Comparison of ENCODE assay signal across 9 cellular contexts in genomic region chr19:41746593-41747227, GRCh38. TPM values are rescaled to one million over a fixed set of nuclear protein-coding genes. Genes with fewer than 3 reads are reported as not detected.
A peak's percentile ranks its signal among the peaks of the same experiment; 100 is the strongest.
DNase-seq lines count a peak whose midpoint lies in the region; ATAC-seq and TF ChIP-seq lines count a peak whose summit lies in the region.
"Had no signal": no experiment of that assay in that cellular context is flagged by ENCODE, and none has a peak within 500 bp of the region (broad histone marks: within the 10 kb centered on the region; RNA-seq: fewer than 3 reads in every experiment).

No MANE protein-coding gene starts in this region.

- ATAC-seq in GM21737 (IDR thresholded peaks at IDR 0.05; ENCODE audit: unreplicated experiment), result no peak
- no peak for ATAC-seq in HG02870 (IDR thresholded peaks at IDR 0.05; ENCODE audit: unreplicated experiment)

- DNase-seq in DMS79 treated with DMSO at 0.1 percent for 48 hours (lab: John Stamatoyannopoulos, UW) (peak; percentile 90), M059J (ENCODE audit: low read depth) (peak; percentile 46), SHP77 (lab: John Stamatoyannopoulos, UW) (peak; percentile 70 to 78), hepatocyte (ENCODE audit: low spot score) (peak; percentile 56)
- DNase-seq in activated naive CD4-positive, alpha-beta T cell treated with anti-CD3 and anti-CD28 coated beads, Interleukin-2, amount 50 U/mL, for 16 hours, result peak; percentile 46
- DNase-seq in stimulated activated CD4-positive, alpha-beta T cell treated with anti-CD3 and anti-CD28 coated beads, Interleukin-2, amount 100 ng/mL, for 48 hours, result peak; percentile 44 to 46

- no peak overlapping the region for H3K4me2 ChIP-seq in hepatocyte

- H3K9me3 ChIP-seq in hepatocyte (ENCODE audit: low read depth), result no peaks in the 10 kb centered on the region

- no peaks in the 10 kb centered on the region for H3K9me2 ChIP-seq in hepatocyte (replicated peaks; ENCODE audit: insufficient read depth)

- no peaks in the 10 kb centered on the region for H3K79me2 ChIP-seq in hepatocyte

- H3K4me3 ChIP-seq in hepatocyte, result no peak overlapping the region

- WGBS in hepatocyte (ENCODE audit: low lambda C conversion rate, missing lambda C conversion rate), result 38% methylated on average over 11 of the region's 11 CpGs

- H2AFZ ChIP-seq in hepatocyte, result no peak overlapping the region

- H3K27me3 ChIP-seq in hepatocyte, result no peaks in the 10 kb centered on the region

- H4K20me1 ChIP-seq in hepatocyte (ENCODE audit: insufficient read depth, poor library complexity, severe bottlenecking), result no peaks in the 10 kb centered on the region

- no peak overlapping the region for H3K27ac ChIP-seq in hepatocyte

- peak; percentile 34 for TF ChIP-seq CTCF in hepatocyte (IDR thresholded peaks at IDR 0.05; ENCODE audit: poor library complexity)

- H3K4me1 ChIP-seq in hepatocyte (ENCODE audit: insufficient read depth), result no peaks in the 10 kb centered on the region

- no peaks in the 10 kb centered on the region for H3K36me3 ChIP-seq in hepatocyte (replicated peaks; ENCODE audit: insufficient read depth, low read depth)

RNA-seq across cellular contexts. Expression of gene CEACAM6, which starts 8.6 kb away (rescaled TPM):
- not detected in 2 replicates for total RNA-seq in M059J (2014; rRNA removed; shearing (Covaris generic))
- 7.9 and 16.0 TPM in 2 replicates for total RNA-seq in hepatocyte
- polyA plus RNA-seq in hepatocyte, result 4.5 and 5.3 TPM in 2 replicates

RNA-seq across cellular contexts. Expression of gene CEACAM5, which starts 38.3 kb away (rescaled TPM):
- total RNA-seq in M059J (2014; rRNA removed; shearing (Covaris generic)), result not detected in 2 replicates
- total RNA-seq in hepatocyte, result 2.7 and 11.5 TPM in 2 replicates
- polyA plus RNA-seq in hepatocyte, result 0.96 and 1.5 TPM in 2 replicates

RNA-seq across cellular contexts. Expression of gene CEACAM3, which starts 49.7 kb away (rescaled TPM):
- total RNA-seq in M059J (2014; rRNA removed; shearing (Covaris generic)), result not detected in 2 replicates
- not detected in 2 replicates for total RNA-seq in hepatocyte
- polyA plus RNA-seq in hepatocyte, result not detected in 2 replicates

RNA-seq across cellular contexts. Expression of gene CEACAM7, which starts 58.6 kb away (rescaled TPM):
- not detected in 2 replicates for total RNA-seq in M059J (2014; rRNA removed; shearing (Covaris generic))
- 2.7 and 6.3 TPM in 2 replicates for total RNA-seq in hepatocyte
- not detected in 2 replicates for polyA plus RNA-seq in hepatocyte
- total RNA-seq: temporal lobe had no signal
